Comparison of ENCODE assay signal across 27 cellular contexts in genomic region chr14:52778702-52779101, GRCh38.
"Had no signal": no experiment of that assay in that cellular context is flagged by ENCODE, and none has a peak within 500 bp of the region (broad histone marks: within the 10 kb centered on the region; RNA-seq: fewer than 3 reads in every experiment).

No MANE protein-coding gene starts in this region.

- H3K27ac ChIP-seq: left ventricle myocardium inferior, ovary, right atrium auricular region, skin epidermis, stomach, testis, thyroid gland, transverse colon, upper lobe of left lung, vagina had no signal

- FAIRE-seq: kidney had no signal

- H3K27me3 Mint-ChIP-seq: naive B cell; progenitor cell of endocrine pancreas; stimulated activated naive B cell treated with anti-CD40 and anti-IgM and Interleukin-4, amounts not matched to agents 10 μg/mL and 1 μg/mL and 100 μg/mL, for 72 hours had no signal

- H3K4me3 ChIP-seq: left ventricle myocardium inferior, lung, ovary, right atrium auricular region, skin epidermis, stomach, testis, thyroid gland, transverse colon, upper lobe of left lung, vagina had no signal

- H3K4me1 ChIP-seq: left ventricle myocardium inferior, right atrium auricular region, stomach, testis, thyroid gland, transverse colon, upper lobe of left lung, vagina had no signal

- H3K9me3 ChIP-seq: left ventricle myocardium inferior, ovary, right atrium auricular region, stomach, testis, thyroid gland, transverse colon, upper lobe of left lung, vagina had no signal

- DNase-seq: hypothalamus; immature natural killer cell; kidney; left ventricle myocardium inferior; mesendoderm; naive B cell; natural killer cell; nephron progenitor cell; ovary; stimulated activated CD4-positive, alpha-beta T cell treated with anti-CD3 and anti-CD28 coated beads, Interleukin-12 subunit alpha, Interleukin-12 subunit beta, amount 100 ng/mL, for 4 hours; stimulated activated CD4-positive, alpha-beta T cell treated with anti-CD3 and anti-CD28 coated beads, Interleukin-15, amount 100 ng/mL, for 24 hours; stimulated activated CD4-positive, alpha-beta T cell treated with anti-CD3 and anti-CD28 coated beads, Interleukin-2, amount 100 ng/mL, for 24 hours; stimulated activated CD4-positive, alpha-beta T cell treated with anti-CD3 and anti-CD28 coated beads, Interleukin-4, amount 100 ng/mL, for 1 hour; stimulated activated naive B cell treated with anti-CD40 and anti-IgM and Interleukin-4, amounts not matched to agents 10 μg/mL and 1 μg/mL and 100 μg/mL, for 72 hours; stimulated activated naive CD8-positive, alpha-beta T cell treated with anti-CD3 and anti-CD28 coated beads, Interleukin-15, Interleukin-2, amounts not matched to agents 100 U/mL and 50 U/mL, for 24 hours; stomach; testis; thyroid gland; transverse colon; upper lobe of left lung had no signal

- H3K9me3 Mint-ChIP-seq: immature natural killer cell; mesothelial cell of epicardium; naive B cell; natural killer cell; nephron progenitor cell; stimulated activated naive B cell treated with anti-CD40 and anti-IgM and Interleukin-4, amounts not matched to agents 10 μg/mL and 1 μg/mL and 100 μg/mL, for 72 hours had no signal

- H3K4me3 Mint-ChIP-seq: immature natural killer cell; mesothelial cell of epicardium; naive B cell; natural killer cell; nephron progenitor cell; stimulated activated naive B cell treated with anti-CD40 and anti-IgM and Interleukin-4, amounts not matched to agents 10 μg/mL and 1 μg/mL and 100 μg/mL, for 72 hours had no signal

- H3K36me3 ChIP-seq: ovary had no signal

- ATAC-seq: natural killer cell; sciatic nerve; stimulated activated naive B cell treated with anti-CD40 and anti-IgM and Interleukin-4, amounts not matched to agents 10 μg/mL and 1 μg/mL and 100 μg/mL, for 72 hours; stimulated activated naive CD8-positive, alpha-beta T cell treated with anti-CD3 and anti-CD28 coated beads, Interleukin-15, Interleukin-2, amounts not matched to agents 100 U/mL and 50 U/mL, for 24 hours had no signal

- H3K27me3 ChIP-seq: ovary, right atrium auricular region, stomach, testis, thyroid gland, transverse colon, upper lobe of left lung, vagina had no signal

- H3K4me1 Mint-ChIP-seq: immature natural killer cell; naive B cell; natural killer cell; nephron progenitor cell; stimulated activated naive B cell treated with anti-CD40 and anti-IgM and Interleukin-4, amounts not matched to agents 10 μg/mL and 1 μg/mL and 100 μg/mL, for 72 hours had no signal

- H3K27ac Mint-ChIP-seq: immature natural killer cell; mesothelial cell of epicardium; natural killer cell; nephron progenitor cell; progenitor cell of endocrine pancreas; stimulated activated naive B cell treated with anti-CD40 and anti-IgM and Interleukin-4, amounts not matched to agents 10 μg/mL and 1 μg/mL and 100 μg/mL, for 72 hours had no signal
